9 cellular contexts compared by ENCODE assay signal in the genomic region with DNA sequence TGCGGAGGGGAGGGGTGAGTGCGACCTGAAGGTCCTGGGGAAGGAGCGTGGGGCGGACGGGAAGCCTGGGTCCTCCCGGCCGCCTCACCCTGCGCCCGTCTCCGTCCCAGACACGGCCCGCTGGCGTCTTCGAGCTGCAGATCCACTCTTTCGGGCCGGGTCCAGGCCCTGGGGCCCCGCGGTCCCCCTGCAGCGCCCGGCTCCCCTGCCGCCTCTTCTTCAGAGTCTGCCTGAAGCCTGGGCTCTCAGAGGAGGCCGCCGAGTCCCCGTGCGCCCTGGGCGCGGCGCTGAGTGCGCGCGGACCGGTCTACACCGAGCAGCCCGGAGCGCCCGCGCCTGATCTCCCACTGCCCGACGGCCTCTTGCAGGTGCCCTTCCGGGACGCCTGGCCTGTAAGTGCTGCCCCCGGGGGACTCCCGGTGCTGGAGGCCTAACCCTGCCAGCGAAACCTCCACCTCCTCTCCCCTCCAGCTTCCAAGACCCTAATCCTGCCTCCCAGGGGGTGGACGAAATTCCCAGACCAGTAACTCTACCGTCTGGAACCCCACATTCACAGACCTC. TPM values are rescaled to one million over a fixed set of nuclear protein-coding genes. Genes with fewer than 3 reads are reported as not detected.
DNase-seq lines count a peak whose midpoint lies in the region; ATAC-seq and TF ChIP-seq lines count a peak whose summit lies in the region.
"Had no signal": no experiment of that assay in that cellular context is flagged by ENCODE, and none has a peak within 500 bp of the region (broad histone marks: within the 10 kb centered on the region; RNA-seq: fewer than 3 reads in every experiment).

No MANE protein-coding gene starts in this region.

- intact Hi-C loops in Calu3 (cut with micrococcal nuclease; ENCODE audit: unreplicated experiment) = loop anchor here (5.0 kb wide), 1 partner anchor 33 kb away; a partner anchor contains a TSS

- H3K4me1 Mint-ChIP-seq in Calu3 (ENCODE audit: low read depth, unreplicated experiment) = peaks cover 22% of the 10 kb centered on the region
- H3K4me1 Mint-ChIP-seq in activated naive CD4-positive, alpha-beta T cell treated with anti-CD3 and anti-CD28 coated beads, Interleukin-2, amount 10 ng/mL, durations not matched to agents 7 days and 5 days = peaks cover 24% of the 10 kb centered on the region
- H3K4me1 Mint-ChIP-seq in mesothelial cell of epicardium = peaks cover 14% of the 10 kb centered on the region

- no TSS peak for BruUV-seq in Calu3 (replicated peaks; lab: Mats Ljungman, UMichigan)

- ATAC-seq in HG02623 (IDR thresholded peaks at IDR 0.05; ENCODE audit: unreplicated experiment) = no peak
- ATAC-seq: upper lobe of right lung had no signal

- in situ Hi-C loops in KBM-7 (cut with MboI; ENCODE audit: low pct_unique_long_range_greater_than_20kb, low sequenced_read_pairs) = no loop called here

- H3K4me3 Mint-ChIP-seq in Calu3 (ENCODE audit: low read depth, unreplicated experiment) = peak overlapping the region; percentile 58
- H3K4me3 Mint-ChIP-seq in activated naive CD4-positive, alpha-beta T cell treated with anti-CD3 and anti-CD28 coated beads, Interleukin-2, amount 10 ng/mL, durations not matched to agents 7 days and 5 days = peak overlapping the region; percentile 31
- H3K4me3 Mint-ChIP-seq in mesothelial cell of epicardium = peak overlapping the region; percentile 28

- DNase-seq in Calu3 (peak; percentile 47), LHCN-M2 (ENCODE audit: low read depth) (peak; percentile 12), mesothelial cell of epicardium (ENCODE audit: low spot score in 2 of 2, unreplicated experiment in 2 of 2) (no peak), KBM-7 (no peak), inferior parietal cortex (ENCODE audit: extremely low spot score) (no peak), mesenteric fat pad (ENCODE audit: low spot score) (no peak)
- DNase-seq in activated naive CD4-positive, alpha-beta T cell treated with anti-CD3 and anti-CD28 coated beads, Interleukin-2, amount 10 ng/mL, durations not matched to agents 7 days and 5 days = no peak
- DNase-seq: upper lobe of right lung had no signal

- H3K36me3 Mint-ChIP-seq in Calu3 (ENCODE audit: insufficient read depth, unreplicated experiment) = no peaks in the 10 kb centered on the region
- no peaks in the 10 kb centered on the region for H3K36me3 Mint-ChIP-seq in activated naive CD4-positive, alpha-beta T cell treated with anti-CD3 and anti-CD28 coated beads, Interleukin-2, amount 10 ng/mL, durations not matched to agents 7 days and 5 days
- H3K36me3 Mint-ChIP-seq in mesothelial cell of epicardium = no peaks in the 10 kb centered on the region

- TF ChIP-seq CTCF in Calu3 (IDR thresholded peaks at IDR 0.05; ENCODE audit: unreplicated experiment) (no peak), mesothelial cell of epicardium (IDR thresholded peaks at IDR 0.05; ENCODE audit: unreplicated experiment) (no peak)

- peaks cover 79% of the 10 kb centered on the region for H3K27me3 Mint-ChIP-seq in Calu3 (ENCODE audit: unreplicated experiment)
- H3K27me3 Mint-ChIP-seq in activated naive CD4-positive, alpha-beta T cell treated with anti-CD3 and anti-CD28 coated beads, Interleukin-2, amount 10 ng/mL, durations not matched to agents 7 days and 5 days = peaks cover 75% of the 10 kb centered on the region
- peaks cover 84% of the 10 kb centered on the region for H3K27me3 Mint-ChIP-seq in mesothelial cell of epicardium (ENCODE audit: low read depth)

- H3K9me3 Mint-ChIP-seq in Calu3 (ENCODE audit: low read depth, unreplicated experiment) (no peaks in the 10 kb centered on the region), mesothelial cell of epicardium (no peaks in the 10 kb centered on the region)
- H3K9me3 Mint-ChIP-seq in activated naive CD4-positive, alpha-beta T cell treated with anti-CD3 and anti-CD28 coated beads, Interleukin-2, amount 10 ng/mL, durations not matched to agents 7 days and 5 days = no peaks in the 10 kb centered on the region

- CTCF ChIA-PET in Calu3 (lab: Charles Lee) = no interaction called here
- CTCF ChIA-PET in activated naive CD4-positive, alpha-beta T cell treated with anti-CD3 and anti-CD28 coated beads, Interleukin-2, amount 10 ng/mL, durations not matched to agents 7 days and 5 days (lab: Charles Lee) = interaction anchor here (1.3 kb wide), 1 partner anchor 25 kb away, joined by 5 read pairs; no protein-coding TSS in a partner anchor

- H3K27ac Mint-ChIP-seq in Calu3 (ENCODE audit: unreplicated experiment) (no peak overlapping the region), mesothelial cell of epicardium (no peak overlapping the region)
- H3K27ac Mint-ChIP-seq in activated naive CD4-positive, alpha-beta T cell treated with anti-CD3 and anti-CD28 coated beads, Interleukin-2, amount 10 ng/mL, durations not matched to agents 7 days and 5 days = no peak overlapping the region

RNA-seq across cellular contexts. Expression of a gene that starts 0.4 kb away (rescaled TPM):
- total RNA-seq in Calu3 (2022) (0.19 and 0.42 TPM in 2 replicates), LHCN-M2 (2014; rRNA removed) (2.4 and 2.6 TPM in 2 replicates), mesothelial cell of epicardium (0.40 to 0.53 TPM (median 0.50 TPM) in 3 replicates), mesenteric fat pad (not detected)
- polyA plus RNA-seq in LHCN-M2 (2012) = 1.2 TPM
- total RNA-seq: upper lobe of right lung had no signal

RNA-seq across cellular contexts. Expression of a gene that starts 15.8 kb away (rescaled TPM):
- total RNA-seq in Calu3 (2022) (not detected in 2 replicates), LHCN-M2 (2014; rRNA removed) (not detected in 2 replicates), mesothelial cell of epicardium (0.60 to 0.81 TPM (median 0.78 TPM) in 3 replicates), mesenteric fat pad (not detected)
- polyA plus RNA-seq in LHCN-M2 (2012) = not detected
- total RNA-seq: upper lobe of right lung had no signal

RNA-seq across cellular contexts. Expression of a gene that starts 18.5 kb away (rescaled TPM):
- total RNA-seq in Calu3 (2022) (110 and 116 TPM in 2 replicates), LHCN-M2 (2014; rRNA removed) (99.1 and 120 TPM in 2 replicates), mesothelial cell of epicardium (69.3 to 78.9 TPM (median 70.7 TPM) in 3 replicates), mesenteric fat pad (58.4 TPM)
- 98.9 TPM for polyA plus RNA-seq in LHCN-M2 (2012)

RNA-seq across cellular contexts. Expression of a gene that starts 33.5 kb away (rescaled TPM):
- total RNA-seq in Calu3 (2022) = 2.4 and 3.3 TPM in 2 replicates
- total RNA-seq in LHCN-M2 (2014; rRNA removed) = 3.0 and 4.8 TPM in 2 replicates
- 2.1 TPM for polyA plus RNA-seq in LHCN-M2 (2012)
- 2.6 to 4.0 TPM (median 2.8 TPM) in 3 replicates for total RNA-seq in mesothelial cell of epicardium
- 2.1 TPM for total RNA-seq in mesenteric fat pad

RNA-seq across cellular contexts. Expression of a gene that starts 40.8 kb away (rescaled TPM):
- total RNA-seq in Calu3 (2022) (14.6 and 17.5 TPM in 2 replicates), LHCN-M2 (2014; rRNA removed) (9.7 and 14.8 TPM in 2 replicates), mesothelial cell of epicardium (18.8 to 22.6 TPM (median 19.7 TPM) in 3 replicates), mesenteric fat pad (12.7 TPM)
- 10.6 TPM for polyA plus RNA-seq in LHCN-M2 (2012)

Comparison
In these comparisons a context has a peak if more than half of its experiments do, and no peak if none do; other contexts are left out.
1. DNase-seq: peak in Calu3 (single experiment) and LHCN-M2 (single experiment); none in activated naive CD4-positive, alpha-beta T cell treated with anti-CD3 and anti-CD28 coated beads, Interleukin-2, amount 10 ng/mL, durations not matched to agents 7 days and 5 days (single experiment), mesothelial cell of epicardium (0 of 2), KBM-7 (single experiment), inferior parietal cortex (single experiment) and mesenteric fat pad (single experiment).
2. Peak in every context shown above with its lines, with median percentiles within 50 percentile points of each other: H3K4me3 Mint-ChIP-seq.